In genomic region chr6:69487688-69488087, GRCh38 we compare ENCODE assay signal across 13 cellular contexts.
DNase-seq lines count a peak whose midpoint lies in the region; ATAC-seq, FAIRE-seq and TF ChIP-seq lines count a peak whose summit lies in the region.
"Had no signal": no experiment of that assay in that cellular context is flagged by ENCODE, and none has a peak within 500 bp of the region (broad histone marks: within the 10 kb centered on the region; RNA-seq: fewer than 3 reads in every experiment).

No MANE protein-coding gene starts in this region.

- FAIRE-seq in HepG2 (lab: Jason Lieb, UNC) (no peak), GM12878 (lab: Jason Lieb, UNC) (no peak)

- TF ChIP-seq CTCF in HepG2 (CRISPR knock-in tag; IDR thresholded peaks at IDR 0.05) (peak; percentile 28; the same call in 1 of the 2 replicates), right lobe of liver (IDR thresholded peaks at IDR 0.05) (peak in 1 of 4 donors; percentile 6), GM12878 (IDR thresholded peaks at IDR 0.05 in 2 of 3, conservative IDR thresholded peaks at IDR 0.05 in 1 of 3; ENCODE audit: control insufficient read depth in 2 of 3, extremely low read depth in 1 of 3, insufficient read depth in 1 of 3, low read depth in 3 of 3, low read length in 3 of 3) (peak; percentile 14 to 39 (median 19); a peak in 4 of 6 replicates), type B pancreatic cell (conservative IDR thresholded peaks at IDR 0.05) (peak; percentile 73)

- H3K27ac Mint-ChIP-seq in type B pancreatic cell (no peak overlapping the region), immature natural killer cell (no peak overlapping the region)
- H3K27ac Mint-ChIP-seq: CD4-positive, CD25-positive, alpha-beta regulatory T cell had no signal

- intact Hi-C loops in HepG2 (cut with micrococcal nuclease; ENCODE audit: unreplicated experiment), result loop anchor here (1.0 to 5.0 kb wide), 2 partner anchors 27 to 850 kb away; partner anchors contain the start of gene ADGRB3
- intact Hi-C loops in right lobe of liver (cut with DNase I), result no loop called here
- intact Hi-C loops in GM12878 (cut with micrococcal nuclease; ENCODE audit: unreplicated experiment), result no loop called here

- H3K4me3 ChIP-seq in HepG2 (replicated peaks in 1 of 3; ENCODE audit: insufficient read depth in 1 of 3, low read depth in 2 of 3, low read length in 3 of 3) (no peak overlapping the region), right lobe of liver (no peak overlapping the region), GM12878 (no peak overlapping the region)
- H3K4me3 ChIP-seq: ascending aorta, stomach had no signal

- H3K9me3 ChIP-seq in HepG2 (ENCODE audit: low read length) (no peaks in the 10 kb centered on the region), right lobe of liver (no peaks in the 10 kb centered on the region), GM12878 (replicated peaks; ENCODE audit: control insufficient read depth, insufficient read depth, low read length) (no peaks in the 10 kb centered on the region)
- H3K9me3 ChIP-seq: ascending aorta, stomach had no signal

- TF ChIP-seq RAD21 in HepG2 (CRISPR knock-in tag; IDR thresholded peaks at IDR 0.05) (no peak), GM12878 (IDR thresholded peaks at IDR 0.05; ENCODE audit: insufficient read depth, low read depth, low read length) (no peak)

- POLR2A ChIA-PET in HepG2 (lab: Yijun Ruan, JAX), result no interaction called here
- POLR2A ChIA-PET in GM12878 (lab: Charles Lee), result no interaction called here

- H4K20me1 ChIP-seq in HepG2 (ENCODE audit: insufficient read depth, low read length), result no peaks in the 10 kb centered on the region
- no peaks in the 10 kb centered on the region for H4K20me1 ChIP-seq in GM12878 (ENCODE audit: control insufficient read depth, insufficient read depth)

- H3K4me3 Mint-ChIP-seq in type B pancreatic cell (no peak overlapping the region), immature natural killer cell (no peak overlapping the region)

- H3K36me3 Mint-ChIP-seq in type B pancreatic cell (no peaks in the 10 kb centered on the region), immature natural killer cell (no peaks in the 10 kb centered on the region)
- H3K36me3 Mint-ChIP-seq: CD4-positive, CD25-positive, alpha-beta regulatory T cell had no signal

- CTCF ChIA-PET in HepG2 (lab: Yijun Ruan, JAX; ENCODE audit: low intra/inter-chr PET ratio, low total read pairs), result no interaction called here
- CTCF ChIA-PET in GM12878 (lab: Yijun Ruan, JAX), result no interaction called here

- no peaks in the 10 kb centered on the region for H3K79me2 ChIP-seq in HepG2 (ENCODE audit: insufficient read depth, low read length)
- no peaks in the 10 kb centered on the region for H3K79me2 ChIP-seq in GM12878 (ENCODE audit: control insufficient read depth, insufficient read depth, low read length)

- in situ Hi-C loops in HepG2 (cut with HindIII; ENCODE audit: extremely low pct_ligation_motif_present, low pct_unique_long_range_greater_than_20kb), result no loop called here
- in situ Hi-C loops in GM12878 (cut with MboI), result no loop called here

- H2AFZ ChIP-seq in HepG2 (ENCODE audit: low read length) (no peak overlapping the region), GM12878 (ENCODE audit: control insufficient read depth, low read depth, low read length) (no peak overlapping the region)

- BruUV-seq in HepG2 (replicated peaks; lab: Mats Ljungman, UMichigan), result no TSS peak
- BruUV-seq in GM12878 (replicated peaks; lab: Mats Ljungman, UMichigan), result no TSS peak

- DNase-seq in HepG2 (ENCODE audit: low spot score), result no peak
- no peak for DNase-seq in right lobe of liver
- DNase-seq in NAMALWA (ENCODE audit: low spot score), result peak; percentile 45
- DNase-seq in GM12878 (ENCODE audit: low read depth, low spot score), result no peak
- DNase-seq in type B pancreatic cell (ENCODE audit: extremely low spot score, unreplicated experiment), result no peak
- DNase-seq in stimulated activated CD8-positive, alpha-beta memory T cell treated with anti-CD3 and anti-CD28 coated beads, Interleukin-4, amount 100 ng/mL, for 48 hours, result no peak
- DNase-seq in occipital lobe (lab: John Stamatoyannopoulos, UW), result no peak
- no peak for DNase-seq in immature natural killer cell
- DNase-seq: CD4-positive, CD25-positive, alpha-beta regulatory T cell; stimulated activated CD4-positive, alpha-beta T cell treated with anti-CD3 and anti-CD28 coated beads, Interleukin-2, amount 100 ng/mL, for 24 hours; stomach had no signal

- H3K4me2 ChIP-seq in HepG2 (ENCODE audit: low read depth, low read length) (no peak overlapping the region), GM12878 (ENCODE audit: control insufficient read depth, insufficient read depth) (no peak overlapping the region)

- no peaks in the 10 kb centered on the region for H3K4me1 ChIP-seq in HepG2 (ENCODE audit: insufficient read depth, low read length)
- H3K4me1 ChIP-seq in right lobe of liver, result no peaks in the 10 kb centered on the region
- no peaks in the 10 kb centered on the region for H3K4me1 ChIP-seq in GM12878 (ENCODE audit: control insufficient read depth, insufficient read depth, low read length)
- H3K4me1 ChIP-seq: ascending aorta, stomach had no signal

- H3K9ac ChIP-seq in HepG2 (ENCODE audit: insufficient read depth, low read depth, low read length) (no peak overlapping the region), GM12878 (ENCODE audit: control insufficient read depth, insufficient read depth, low read length) (no peak overlapping the region)

- H3K27ac ChIP-seq in HepG2 (ENCODE audit: extremely low read length, insufficient read depth, low read length) (no peak overlapping the region), right lobe of liver (no peak overlapping the region), GM12878 (ENCODE audit: control insufficient read depth, insufficient read depth) (no peak overlapping the region)
- H3K27ac ChIP-seq: ascending aorta, epithelial cell of prostate, stomach had no signal

- RAD21 ChIA-PET in GM12878 (lab: Charles Lee; ENCODE audit: unreplicated experiment), result no interaction called here

- no peaks in the 10 kb centered on the region for H3K36me3 ChIP-seq in HepG2 (replicated peaks in 1 of 2; ENCODE audit: control insufficient read depth in 1 of 2, insufficient read depth in 2 of 2, low read length in 2 of 2)
- H3K36me3 ChIP-seq in right lobe of liver, result no peaks in the 10 kb centered on the region
- H3K36me3 ChIP-seq in GM12878 (ENCODE audit: control insufficient read depth in 2 of 2, insufficient read depth in 2 of 2, low read length in 1 of 2), result no peaks in the 10 kb centered on the region
- H3K36me3 ChIP-seq: ascending aorta, stomach had no signal

- TF ChIP-seq EP300 in HepG2 (IDR thresholded peaks at IDR 0.05; ENCODE audit: low read depth in 2 of 2, low read length in 2 of 2) (no peak), HepG2 (CRISPR knock-in tag; IDR thresholded peaks at IDR 0.05; ENCODE audit: borderline replicate concordance) (no peak), GM12878 (IDR thresholded peaks at IDR 0.05; ENCODE audit: borderline replicate concordance in 1 of 2, control insufficient read depth in 1 of 2, low read depth in 2 of 2, low read length in 2 of 2) (no peak)

- TF ChIP-seq POLR2A in HepG2 (IDR thresholded peaks at IDR 0.05; ENCODE audit: insufficient read depth in 1 of 2, low read depth in 2 of 2, low read length in 2 of 2) (no peak), right lobe of liver (IDR thresholded peaks at IDR 0.05) (no peak), GM12878 (IDR thresholded peaks at IDR 0.05; ENCODE audit: low read depth, low read length) (no peak)

- ATAC-seq in HepG2 (no peak), right lobe of liver (no peak), GM12878 (no peak)

- H3K4me1 Mint-ChIP-seq in type B pancreatic cell (ENCODE audit: unreplicated experiment) (no peaks in the 10 kb centered on the region), immature natural killer cell (no peaks in the 10 kb centered on the region)
- H3K4me1 Mint-ChIP-seq: CD4-positive, CD25-positive, alpha-beta regulatory T cell had no signal

- H3K9me3 Mint-ChIP-seq in type B pancreatic cell, result no peaks in the 10 kb centered on the region
- peaks cover 3 to 29% (median 9%) of the 10 kb centered on the region in 6 donors for H3K9me3 Mint-ChIP-seq in immature natural killer cell

- no peaks in the 10 kb centered on the region for H3K27me3 ChIP-seq in HepG2 (ENCODE audit: control insufficient read depth in 1 of 2, insufficient read depth in 2 of 2, low read length in 2 of 2)
- H3K27me3 ChIP-seq in right lobe of liver, result no peaks in the 10 kb centered on the region
- no peaks in the 10 kb centered on the region for H3K27me3 ChIP-seq in GM12878 (replicated peaks in 1 of 2; ENCODE audit: control insufficient read depth in 2 of 2, insufficient read depth in 2 of 2, low read length in 1 of 2)
- H3K27me3 ChIP-seq: ascending aorta, stomach had no signal

- H3K27me3 Mint-ChIP-seq in type B pancreatic cell (no peaks in the 10 kb centered on the region), immature natural killer cell (ENCODE audit: low read depth in 3 of 3) (no peaks in the 10 kb centered on the region)
- H3K27me3 Mint-ChIP-seq: CD4-positive, CD25-positive, alpha-beta regulatory T cell had no signal

- SMC1A ChIA-PET in GM12878 (lab: Charles Lee; ENCODE audit: uncharacterized antibody, unreplicated experiment), result no interaction called here

TF ChIP-seq in HepG2, 621 proteins besides CTCF, POLR2A, EP300 and RAD21:
- peak; percentile 34 for TF ChIP-seq STAG1 (CRISPR knock-in tag; IDR thresholded peaks at IDR 0.05)
- no peak for TF ChIP-seq TOE1 (CRISPR knock-in tag; IDR thresholded peaks at IDR 0.05)

TF ChIP-seq in GM12878, 131 proteins besides CTCF, POLR2A, EP300 and RAD21 (continues in another document):
- no peak for TF ChIP-seq POLR2AphosphoS5 (IDR thresholded peaks at IDR 0.05; ENCODE audit: low read length)
- TF ChIP-seq MAX (IDR thresholded peaks at IDR 0.05; ENCODE audit: low read depth, low read length), result no peak

Comparison
In these comparisons a context has a peak if more than half of its experiments do, and no peak if none do; other contexts are left out.
1. Of the 75 proteins assayed by ChIP-seq in both HepG2 and GM12878: peak only in HepG2: none; only in GM12878: none; in both: CTCF; in neither: 74.